In genomic region chr5:16660982-16661381, GRCh38 we compare ENCODE assay signal across 29 cellular contexts.
"Had no signal": no experiment of that assay in that cellular context is flagged by ENCODE, and none has a peak within 500 bp of the region (broad histone marks: within the 10 kb centered on the region; RNA-seq: fewer than 3 reads in every experiment).

No MANE protein-coding gene starts in this region.

- H3K27ac ChIP-seq: left lung, lower lobe of right lung, neural progenitor cell, neutrophil, right atrium auricular region, right lobe of liver, stomach, suprapubic skin, thoracic aorta, tibial artery, uterus had no signal

- H3K27me3 Mint-ChIP-seq: naive thymus-derived CD8-positive, alpha-beta T cell; progenitor cell of endocrine pancreas had no signal

- H3K27ac Mint-ChIP-seq: immature natural killer cell; neural progenitor cell; stimulated activated naive B cell treated with anti-CD40 and anti-IgM and Interleukin-4, amounts not matched to agents 10 μg/mL and 1 μg/mL and 100 μg/mL, for 72 hours had no signal

- H3K36me3 ChIP-seq: neural progenitor cell, neutrophil, right atrium auricular region, right lobe of liver, thoracic aorta, uterus had no signal

- H3K36me3 Mint-ChIP-seq: immature natural killer cell; stimulated activated naive B cell treated with anti-CD40 and anti-IgM and Interleukin-4, amounts not matched to agents 10 μg/mL and 1 μg/mL and 100 μg/mL, for 72 hours; type B pancreatic cell had no signal

- DNase-seq: hypothalamus; immature natural killer cell; kidney; left colon; left lung; lower lobe of right lung; mammary epithelial cell; mesenchymal stem cell; naive thymus-derived CD8-positive, alpha-beta T cell; occipital lobe; right lobe of liver; stimulated activated CD4-positive, alpha-beta T cell treated with anti-CD3 and anti-CD28 coated beads, Interleukin-12 subunit alpha, Interleukin-12 subunit beta, amount 100 ng/mL, for 4 hours; stimulated activated CD4-positive, alpha-beta T cell treated with anti-CD3 and anti-CD28 coated beads, Interleukin-15, amount 100 ng/mL, for 24 hours; stimulated activated CD4-positive, alpha-beta T cell treated with anti-CD3 and anti-CD28 coated beads, Interleukin-2, amount 100 ng/mL, for 24 hours; stimulated activated CD4-positive, alpha-beta T cell treated with anti-CD3 and anti-CD28 coated beads, Interleukin-4, amount 100 ng/mL, for 1 hour; stimulated activated naive B cell treated with anti-CD40 and anti-IgM and Interleukin-4, amounts not matched to agents 10 μg/mL and 1 μg/mL and 100 μg/mL, for 72 hours; stimulated activated naive CD8-positive, alpha-beta T cell treated with anti-CD3 and anti-CD28 coated beads, Interleukin-15, Interleukin-2, amounts not matched to agents 100 U/mL and 50 U/mL, for 24 hours; stomach; tibial artery; uterus had no signal

- H3K27me3 ChIP-seq: left lung, neural progenitor cell, neutrophil, right atrium auricular region, right lobe of liver, stomach, suprapubic skin, tibial artery, uterus had no signal

- H3K4me3 Mint-ChIP-seq: immature natural killer cell; naive thymus-derived CD8-positive, alpha-beta T cell; nephron; neural progenitor cell; stimulated activated naive B cell treated with anti-CD40 and anti-IgM and Interleukin-4, amounts not matched to agents 10 μg/mL and 1 μg/mL and 100 μg/mL, for 72 hours; type B pancreatic cell had no signal

- FAIRE-seq: islet of Langerhans, kidney had no signal

- H3K4me1 ChIP-seq: lower lobe of right lung, neural progenitor cell, right lobe of liver, tibial artery, uterus had no signal

- ATAC-seq: left colon; left lung; naive thymus-derived CD8-positive, alpha-beta T cell; right lobe of liver; stimulated activated naive B cell treated with anti-CD40 and anti-IgM and Interleukin-4, amounts not matched to agents 10 μg/mL and 1 μg/mL and 100 μg/mL, for 72 hours; stimulated activated naive CD8-positive, alpha-beta T cell treated with anti-CD3 and anti-CD28 coated beads, Interleukin-15, Interleukin-2, amounts not matched to agents 100 U/mL and 50 U/mL, for 24 hours had no signal

- H3K4me1 Mint-ChIP-seq: immature natural killer cell; stimulated activated naive B cell treated with anti-CD40 and anti-IgM and Interleukin-4, amounts not matched to agents 10 μg/mL and 1 μg/mL and 100 μg/mL, for 72 hours had no signal

- H3K4me3 ChIP-seq: left lung, lower lobe of right lung, neural progenitor cell, right atrium auricular region, right lobe of liver, stomach, suprapubic skin, thoracic aorta, tibial artery, uterus had no signal

- H3K9me3 Mint-ChIP-seq: neural progenitor cell; stimulated activated naive B cell treated with anti-CD40 and anti-IgM and Interleukin-4, amounts not matched to agents 10 μg/mL and 1 μg/mL and 100 μg/mL, for 72 hours; type B pancreatic cell had no signal

- H3K9me3 ChIP-seq: left lung, lower lobe of right lung, neutrophil, right lobe of liver, stomach, suprapubic skin, thoracic aorta, tibial artery, uterus had no signal
